8 cellular contexts compared by ENCODE assay signal in genomic region chr10:22340362-22341189, GRCh38. TPM values are rescaled to one million over a fixed set of nuclear protein-coding genes. Genes with fewer than 3 reads are reported as not detected.
A peak's percentile ranks its signal among the peaks of the same experiment; 100 is the strongest.
DNase-seq lines count a peak whose midpoint lies in the region; ATAC-seq and TF ChIP-seq lines count a peak whose summit lies in the region.

No MANE protein-coding gene starts in this region.

- H3K4me3 ChIP-seq in CD4-positive, CD25-positive, alpha-beta regulatory T cell (ENCODE audit: low read depth, low read length): peak overlapping the region; percentile 84
- H3K4me3 ChIP-seq in fibroblast of mammary gland (ENCODE audit: control insufficient read depth, low read depth, low read length) (peak overlapping the region; percentile 66), urinary bladder (ENCODE audit: low read depth, low read length) (peak overlapping the region; percentile 86)

- ATAC-seq in CD4-positive, CD25-positive, alpha-beta regulatory T cell (ENCODE audit: low read depth in 2 of 2): peak; percentile 45 to 59
- ATAC-seq in GM19025 (IDR thresholded peaks at IDR 0.05; ENCODE audit: low read depth, unreplicated experiment) (peak; percentile 47), HG03108 (IDR thresholded peaks at IDR 0.05; ENCODE audit: unreplicated experiment) (peak; percentile 48), naive B cell (ENCODE audit: low read depth in 2 of 2) (peak; percentile 53 to 62)

- H3K4me1 Mint-ChIP-seq in CD4-positive, CD25-positive, alpha-beta regulatory T cell: peaks cover 11 to 41% (median 33%) of the 10 kb centered on the region in 4 donors
- peaks cover 47% of the 10 kb centered on the region for H3K4me1 Mint-ChIP-seq in activated T-helper 1 cell treated with anti-CD3 and anti-CD28 coated beads, Interleukin-12 subunit alpha, Interleukin-12 subunit beta, Interleukin-2, Interleukin-4 antibody, amounts not matched to agents 30 ng/mL and 10 ng/mL and 1 ng/mL, durations not matched to agents 14 hours and 24 hours and 36 hours (ENCODE audit: low read depth)
- peaks cover 7 to 24% (median 15%) of the 10 kb centered on the region in 3 donors for H3K4me1 Mint-ChIP-seq in naive B cell

- H3K36me3 Mint-ChIP-seq in CD4-positive, CD25-positive, alpha-beta regulatory T cell: no peaks in the 10 kb centered on the region
- H3K36me3 Mint-ChIP-seq in activated T-helper 1 cell treated with anti-CD3 and anti-CD28 coated beads, Interleukin-12 subunit alpha, Interleukin-12 subunit beta, Interleukin-2, Interleukin-4 antibody, amounts not matched to agents 30 ng/mL and 10 ng/mL and 1 ng/mL, durations not matched to agents 14 hours and 24 hours and 36 hours (ENCODE audit: low read depth): peaks cover 4% of the 10 kb centered on the region
- H3K36me3 Mint-ChIP-seq in naive B cell: no peaks in the 10 kb centered on the region

- H3K4me1 ChIP-seq in CD4-positive, CD25-positive, alpha-beta regulatory T cell (ENCODE audit: control insufficient read depth, insufficient read depth, low read length, poor library complexity, severe bottlenecking): peaks cover 48% of the 10 kb centered on the region
- H3K4me1 ChIP-seq in urinary bladder (ENCODE audit: insufficient read depth): no peaks in the 10 kb centered on the region

- 1% methylated on average over 96 of the region's 96 CpGs for WGBS in urinary bladder

- peaks cover 8 to 14% of the 10 kb centered on the region in 2 experiments for H3K9me3 ChIP-seq in CD4-positive, CD25-positive, alpha-beta regulatory T cell (ENCODE audit: control insufficient read depth in 2 of 2, low read length in 2 of 2)

- peaks cover 74% of the 10 kb centered on the region for H3K27me3 Mint-ChIP-seq in CD4-positive, CD25-positive, alpha-beta regulatory T cell
- H3K27me3 Mint-ChIP-seq in activated T-helper 1 cell treated with anti-CD3 and anti-CD28 coated beads, Interleukin-12 subunit alpha, Interleukin-12 subunit beta, Interleukin-2, Interleukin-4 antibody, amounts not matched to agents 30 ng/mL and 10 ng/mL and 1 ng/mL, durations not matched to agents 14 hours and 24 hours and 36 hours (ENCODE audit: insufficient read depth): peaks cover 76% of the 10 kb centered on the region
- H3K27me3 Mint-ChIP-seq in naive B cell: peaks cover 34 to 66% (median 52%) of the 10 kb centered on the region in 3 donors

- peak overlapping the region; percentile 49 for H3K27ac ChIP-seq in CD4-positive, CD25-positive, alpha-beta regulatory T cell (ENCODE audit: insufficient read depth, low read length, poor library complexity, severe bottlenecking)
- peak overlapping the region; percentile 92 for H3K27ac ChIP-seq in urinary bladder (ENCODE audit: low read depth)

- intact Hi-C loops in activated T-helper 1 cell treated with anti-CD3 and anti-CD28 coated beads, Interleukin-12 subunit alpha, Interleukin-12 subunit beta, Interleukin-2, Interleukin-4 antibody, amounts not matched to agents 30 ng/mL and 10 ng/mL and 1 ng/mL, durations not matched to agents 14 hours and 24 hours and 36 hours (cut with micrococcal nuclease): loop anchor here (1.0 to 10.0 kb wide), 12 partner anchors 26 to 1166 kb away; partner anchors contain the start of genes DNAJC1 and MSRB2

- peaks cover 71% of the 10 kb centered on the region for H3K27me3 ChIP-seq in CD4-positive, CD25-positive, alpha-beta regulatory T cell (ENCODE audit: control insufficient read depth, insufficient read depth, low read length)

- no peaks in the 10 kb centered on the region for H3K36me3 ChIP-seq in CD4-positive, CD25-positive, alpha-beta regulatory T cell (ENCODE audit: control insufficient read depth, insufficient read depth, low read length)
- no peaks in the 10 kb centered on the region for H3K36me3 ChIP-seq in urinary bladder (ENCODE audit: insufficient read depth)

- peak overlapping the region; percentile 84 to 96 (median 90) for H3K27ac Mint-ChIP-seq in CD4-positive, CD25-positive, alpha-beta regulatory T cell
- H3K27ac Mint-ChIP-seq in activated T-helper 1 cell treated with anti-CD3 and anti-CD28 coated beads, Interleukin-12 subunit alpha, Interleukin-12 subunit beta, Interleukin-2, Interleukin-4 antibody, amounts not matched to agents 30 ng/mL and 10 ng/mL and 1 ng/mL, durations not matched to agents 14 hours and 24 hours and 36 hours: peak overlapping the region; percentile 96
- H3K27ac Mint-ChIP-seq in naive B cell: peak overlapping the region; percentile 92 to 97 (median 97)

- peak overlapping the region; percentile 90 to 99 (median 94) for H3K4me3 Mint-ChIP-seq in CD4-positive, CD25-positive, alpha-beta regulatory T cell
- peak overlapping the region; percentile 86 for H3K4me3 Mint-ChIP-seq in activated T-helper 1 cell treated with anti-CD3 and anti-CD28 coated beads, Interleukin-12 subunit alpha, Interleukin-12 subunit beta, Interleukin-2, Interleukin-4 antibody, amounts not matched to agents 30 ng/mL and 10 ng/mL and 1 ng/mL, durations not matched to agents 14 hours and 24 hours and 36 hours
- H3K4me3 Mint-ChIP-seq in naive B cell: peak overlapping the region; percentile 81 to 97 (median 94)

- no peak for TF ChIP-seq CTCF in fibroblast of mammary gland (conservative IDR thresholded peaks at IDR 0.05; ENCODE audit: control insufficient read depth, insufficient read depth, low read depth, low read length)

- peak in 2 of 3 donors; percentile 75 to 89 for DNase-seq in CD4-positive, CD25-positive, alpha-beta regulatory T cell
- DNase-seq in NCI-H748 treated with DMSO at 0.1 percent for 48 hours (lab: John Stamatoyannopoulos, UW) (peak; percentile 73), fibroblast of mammary gland (ENCODE audit: low read depth) (peak; percentile 31), naive B cell (peak; percentile 74)
- DNase-seq in activated T-helper 1 cell treated with anti-CD3 and anti-CD28 coated beads, Interleukin-12 subunit alpha, Interleukin-12 subunit beta, Interleukin-2, Interleukin-4 antibody, amounts not matched to agents 30 ng/mL and 10 ng/mL and 1 ng/mL, durations not matched to agents 14 hours and 24 hours and 36 hours (ENCODE audit: low spot score): peak; percentile 67

- peaks cover 0 to 12% (median 2%) of the 10 kb centered on the region in 7 donors for H3K9me3 Mint-ChIP-seq in CD4-positive, CD25-positive, alpha-beta regulatory T cell
- no peaks in the 10 kb centered on the region for H3K9me3 Mint-ChIP-seq in activated T-helper 1 cell treated with anti-CD3 and anti-CD28 coated beads, Interleukin-12 subunit alpha, Interleukin-12 subunit beta, Interleukin-2, Interleukin-4 antibody, amounts not matched to agents 30 ng/mL and 10 ng/mL and 1 ng/mL, durations not matched to agents 14 hours and 24 hours and 36 hours
- H3K9me3 Mint-ChIP-seq in naive B cell: peaks cover 0 to 10% (median 3%) of the 10 kb centered on the region in 7 donors

RNA-seq across cellular contexts. Expression of gene SPAG6, which starts 4.7 kb away (rescaled TPM):
- total RNA-seq in CD4-positive, CD25-positive, alpha-beta regulatory T cell: not detected
- under 1 TPM in 2 of 4 donors, not detected in 2; 0.15 to 0.18 TPM for polyA plus RNA-seq in CD4-positive, CD25-positive, alpha-beta regulatory T cell
- total RNA-seq in activated T-helper 1 cell treated with anti-CD3 and anti-CD28 coated beads, Interleukin-12 subunit alpha, Interleukin-12 subunit beta, Interleukin-2, Interleukin-4 antibody, amounts not matched to agents 30 ng/mL and 10 ng/mL and 1 ng/mL, durations not matched to agents 14 hours and 24 hours and 36 hours: 0.18 TPM in 1 of 2 replicates, not detected in the other
- polyA plus RNA-seq in naive B cell (ENCODE audit: low read depth in 6 of 6) (not detected), urinary bladder (0.03 TPM)
- 0.37 TPM for total RNA-seq in urinary bladder

RNA-seq across cellular contexts. Expression of gene BMI1, which starts 19.7 kb away (rescaled TPM):
- total RNA-seq in CD4-positive, CD25-positive, alpha-beta regulatory T cell: 35.3 TPM
- 10 to 100 TPM; 27.0 to 35.3 (median 31.0) TPM for polyA plus RNA-seq in CD4-positive, CD25-positive, alpha-beta regulatory T cell
- 59.3 and 66.5 TPM in 2 replicates for total RNA-seq in activated T-helper 1 cell treated with anti-CD3 and anti-CD28 coated beads, Interleukin-12 subunit alpha, Interleukin-12 subunit beta, Interleukin-2, Interleukin-4 antibody, amounts not matched to agents 30 ng/mL and 10 ng/mL and 1 ng/mL, durations not matched to agents 14 hours and 24 hours and 36 hours
- polyA plus RNA-seq in naive B cell (ENCODE audit: low read depth in 6 of 6): 10 to 100 TPM; 28.3 to 45.7 (median 33.3) TPM
- 60.1 TPM for total RNA-seq in urinary bladder
- polyA plus RNA-seq in urinary bladder: 46.6 TPM

RNA-seq across cellular contexts. Expression of gene COMMD3, which starts 24.4 kb away (rescaled TPM):
- 30.6 TPM for total RNA-seq in CD4-positive, CD25-positive, alpha-beta regulatory T cell
- polyA plus RNA-seq in CD4-positive, CD25-positive, alpha-beta regulatory T cell: 10 to 100 TPM; 85.3 to 99.8 (median 93.6) TPM
- 78.7 and 84.4 TPM in 2 replicates for total RNA-seq in activated T-helper 1 cell treated with anti-CD3 and anti-CD28 coated beads, Interleukin-12 subunit alpha, Interleukin-12 subunit beta, Interleukin-2, Interleukin-4 antibody, amounts not matched to agents 30 ng/mL and 10 ng/mL and 1 ng/mL, durations not matched to agents 14 hours and 24 hours and 36 hours
- 100 to 1,000 TPM in 5 of 6 donors, 10 to 100 TPM in 1; 86.5 to 140 (median 110) TPM for polyA plus RNA-seq in naive B cell (ENCODE audit: low read depth in 6 of 6)
- 46.8 TPM for total RNA-seq in urinary bladder
- 40.9 TPM for polyA plus RNA-seq in urinary bladder

Comparison
In these comparisons a context has a peak if more than half of its experiments do, and no peak if none do; other contexts are left out.
1. Peak in every context shown above with its lines: DNase-seq, ATAC-seq, H3K4me3 ChIP-seq and H3K27ac ChIP-seq.
2. DNase-seq: peak in every context shown above with its lines; median percentile 82 in CD4-positive, CD25-positive, alpha-beta regulatory T cell; 74 in naive B cell; 73 in NCI-H748 treated with DMSO at 0.1 percent for 48 hours; 67 in activated T-helper 1 cell treated with anti-CD3 and anti-CD28 coated beads, Interleukin-12 subunit alpha, Interleukin-12 subunit beta, Interleukin-2, Interleukin-4 antibody, amounts not matched to agents 30 ng/mL and 10 ng/mL and 1 ng/mL, durations not matched to agents 14 hours and 24 hours and 36 hours; 31 in fibroblast of mammary gland.